ENCODE assay signal across 23 cellular contexts in the genomic region with DNA sequence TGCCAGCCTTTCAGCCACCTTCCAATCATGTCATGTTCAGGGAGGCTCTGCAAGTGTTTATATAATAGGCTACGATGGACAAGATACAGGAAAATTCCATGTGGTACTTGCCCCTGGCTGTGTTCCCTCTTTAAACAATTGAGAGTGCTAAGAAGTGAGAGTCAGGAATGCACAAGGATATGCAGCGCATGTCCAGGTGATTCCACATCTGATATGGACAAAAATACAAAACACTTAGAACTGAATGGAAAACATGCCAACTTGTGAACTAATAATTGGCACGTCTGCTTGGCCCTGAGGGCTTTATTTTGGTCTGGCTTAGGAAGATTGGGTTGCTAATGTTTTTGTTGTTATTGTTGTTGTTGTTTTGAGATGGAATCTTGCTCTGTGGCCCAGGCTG.
DNase-seq lines count a peak whose midpoint lies in the region; ATAC-seq, FAIRE-seq and TF ChIP-seq lines count a peak whose summit lies in the region.
"Had no signal": no experiment of that assay in that cellular context is flagged by ENCODE, and none has a peak within 500 bp of the region (broad histone marks: within the 10 kb centered on the region; RNA-seq: fewer than 3 reads in every experiment).

No MANE protein-coding gene starts in this region.

- H3K27ac ChIP-seq in keratinocyte (ENCODE audit: control insufficient read depth, insufficient read depth, low read length) (no peak overlapping the region), trophoblast cell (ENCODE audit: low read depth, low read length) (no peak overlapping the region)
- H3K27ac ChIP-seq: 22Rv1; A549; BLaER1 treated with 17β-estradiol and CSF1 and Interleukin-3, amounts not matched to agents 10 nM and 100 nM; C4-2B had no signal

- no peak overlapping the region for H2BK120ac ChIP-seq in trophoblast cell (ENCODE audit: insufficient read depth, low read length, poor library complexity)

- H2AK5ac ChIP-seq in trophoblast cell (ENCODE audit: low read length): no peak overlapping the region

- CTCF ChIA-PET in MCF 10A (lab: Yijun Ruan, JAX): interaction anchor here (0.5 kb wide), 1 partner anchor 313 kb away, joined by 3 read pairs; no protein-coding TSS in a partner anchor

- no peak overlapping the region for H2BK5ac ChIP-seq in trophoblast cell (ENCODE audit: low read depth, low read length, poor library complexity)

- peaks cover 3% of the 10 kb centered on the region for H3K79me1 ChIP-seq in trophoblast cell (ENCODE audit: low read length)

- H3K36me3 ChIP-seq in keratinocyte (ENCODE audit: control insufficient read depth in 2 of 2, extremely low read depth in 1 of 2, insufficient read depth in 2 of 2, low read length in 2 of 2) (no peaks in the 10 kb centered on the region), trophoblast cell (ENCODE audit: control insufficient read depth in 1 of 2, insufficient read depth in 2 of 2, low read length in 2 of 2) (peaks cover 0 to 1% of the 10 kb centered on the region in 2 experiments)
- H3K36me3 ChIP-seq: BLaER1 treated with 17β-estradiol and CSF1 and Interleukin-3, amounts not matched to agents 10 nM and 100 nM had no signal

- no peak overlapping the region for H2BK12ac ChIP-seq in trophoblast cell (ENCODE audit: low read length)

- H3K27ac Mint-ChIP-seq in MCF 10A (ENCODE audit: low read depth, unreplicated experiment) (no peak overlapping the region), osteocyte (ENCODE audit: unreplicated experiment) (peak overlapping the region; percentile 31)
- H3K27ac Mint-ChIP-seq: B cell; CD4-positive, alpha-beta T cell; CD8-positive, alpha-beta T cell had no signal

- no peak overlapping the region for H3K18ac ChIP-seq in trophoblast cell (ENCODE audit: low read length)

- no peaks in the 10 kb centered on the region for H3K27me3 Mint-ChIP-seq in MCF 10A (ENCODE audit: insufficient read depth, unreplicated experiment)
- H3K27me3 Mint-ChIP-seq in osteocyte (ENCODE audit: unreplicated experiment): no peaks in the 10 kb centered on the region
- H3K27me3 Mint-ChIP-seq: CD4-positive, alpha-beta T cell had no signal

- H3K9me3 ChIP-seq in keratinocyte (ENCODE audit: control insufficient read depth, low read depth, low read length) (no peaks in the 10 kb centered on the region), trophoblast cell (ENCODE audit: insufficient read depth, low read depth, low read length) (peaks cover 2% of the 10 kb centered on the region)
- H3K9me3 ChIP-seq: A549; BLaER1 treated with 17β-estradiol and CSF1 and Interleukin-3, amounts not matched to agents 10 nM and 100 nM; Caco-2 had no signal

- H2AFZ ChIP-seq in keratinocyte (ENCODE audit: control insufficient read depth, low read length): no peak overlapping the region
- no peak overlapping the region for H2AFZ ChIP-seq in trophoblast cell (ENCODE audit: insufficient read depth, low read length, poor library complexity)

- ATAC-seq in GM18520 (IDR thresholded peaks at IDR 0.05; ENCODE audit: unreplicated experiment): no peak
- ATAC-seq: A549; CD8-positive, alpha-beta T cell had no signal

- dilution Hi-C loops in keratinocyte (cut with MboI; ENCODE audit: extremely low pct_ligation_motif_present, low sequenced_read_pairs): no loop called here

- H3K79me2 ChIP-seq in keratinocyte (ENCODE audit: control insufficient read depth, insufficient read depth, low read length) (no peaks in the 10 kb centered on the region), trophoblast cell (ENCODE audit: control insufficient read depth, insufficient read depth, low read length, poor library complexity) (no peaks in the 10 kb centered on the region)

- WGBS in trophoblast cell (ENCODE audit: extremely low coverage, insufficient coverage, insufficient read length): no CpG with 5 or more reads among the region's 3 CpGs

- POLR2A ChIA-PET in MCF 10A (lab: Yijun Ruan, JAX): interaction anchor here (0.6 kb wide), 1 partner anchor 174 kb away, joined by 3 read pairs; no protein-coding TSS in a partner anchor

- H4K91ac ChIP-seq in trophoblast cell (ENCODE audit: low read depth, low read length): no peak overlapping the region

- H4K12ac ChIP-seq in trophoblast cell (ENCODE audit: low read depth, low read length): no peak overlapping the region

- H3K27me3 ChIP-seq in keratinocyte (ENCODE audit: control insufficient read depth, extremely low read depth, insufficient read depth, low read length) (no peaks in the 10 kb centered on the region), trophoblast cell (ENCODE audit: insufficient read depth, low read length) (no peaks in the 10 kb centered on the region)
- H3K27me3 ChIP-seq: BLaER1 treated with 17β-estradiol and CSF1 and Interleukin-3, amounts not matched to agents 10 nM and 100 nM had no signal

- H3K23ac ChIP-seq in trophoblast cell (ENCODE audit: low read length): no peak overlapping the region

- DNase-seq in T47D (ENCODE audit: low read depth in 1 of 2, low spot score in 1 of 2): peak; percentile 5 to 82
- DNase-seq in MCF 10A (ENCODE audit: unreplicated experiment): no peak
- DNase-seq in keratinocyte (ENCODE audit: low read depth, low spot score): no peak
- no peak for DNase-seq in osteocyte (ENCODE audit: extremely low spot score, unreplicated experiment)
- peak; percentile 86 to 98 for DNase-seq in trophoblast cell
- no peak for DNase-seq in cerebellar nuclear complex (lab: John Stamatoyannopoulos, UW)
- DNase-seq in activated naive CD4-positive, alpha-beta T cell (lab: John Stamatoyannopoulos, UW): no peak
- DNase-seq: AML-193; Caco-2; Calu3; CD4-positive, alpha-beta T cell; CD8-positive, alpha-beta T cell; DMS79 treated with DMSO at 0.1 percent for 48 hours; GF-D8 had no signal

- H3K4me3 ChIP-seq in keratinocyte (ENCODE audit: control insufficient read depth in 2 of 3, extremely low read depth in 1 of 3, insufficient read depth in 2 of 3, low read depth in 1 of 3, low read length in 3 of 3) (no peak overlapping the region), trophoblast cell (ENCODE audit: low read depth, low read length) (no peak overlapping the region)
- H3K4me3 ChIP-seq: A549; BLaER1 treated with 17β-estradiol and CSF1 and Interleukin-3, amounts not matched to agents 10 nM and 100 nM had no signal

- H3K9me3 Mint-ChIP-seq in MCF 10A (ENCODE audit: unreplicated experiment) (no peaks in the 10 kb centered on the region), osteocyte (ENCODE audit: unreplicated experiment) (no peaks in the 10 kb centered on the region)
- H3K9me3 Mint-ChIP-seq: CD4-positive, alpha-beta T cell; CD8-positive, alpha-beta T cell had no signal

- BruUV-seq in MCF 10A (replicated peaks; lab: Mats Ljungman, UMichigan): no TSS peak

- H4K20me1 ChIP-seq in keratinocyte (ENCODE audit: control insufficient read depth, extremely low read depth, insufficient read depth, low read length): no peaks in the 10 kb centered on the region
- H4K20me1 ChIP-seq: BLaER1 treated with 17β-estradiol and CSF1 and Interleukin-3, amounts not matched to agents 10 nM and 100 nM had no signal

- no peak overlapping the region for H3K4me2 ChIP-seq in keratinocyte (ENCODE audit: control insufficient read depth, extremely low read depth, insufficient read depth, low read depth, low read length)
- no peak overlapping the region for H3K4me2 ChIP-seq in trophoblast cell (ENCODE audit: low read length)
- H3K4me2 ChIP-seq: A549; BLaER1 treated with 17β-estradiol and CSF1 and Interleukin-3, amounts not matched to agents 10 nM and 100 nM had no signal

- TF ChIP-seq CTCF in MCF 10A (IDR thresholded peaks at IDR 0.05; ENCODE audit: unreplicated experiment): no peak
- no peak for TF ChIP-seq CTCF in keratinocyte (optimal IDR thresholded peaks at IDR 0.05 in 1 of 3, IDR thresholded peaks at IDR 0.05 in 1 of 3, conservative IDR thresholded peaks at IDR 0.05 in 1 of 3; ENCODE audit: extremely low read depth in 1 of 3, insufficient read depth in 2 of 3, low read length in 3 of 3)
- no peak for TF ChIP-seq CTCF in osteocyte (IDR thresholded peaks at IDR 0.05)

- H3K4me1 ChIP-seq in keratinocyte (ENCODE audit: control insufficient read depth, extremely low read depth, insufficient read depth, low read length) (no peaks in the 10 kb centered on the region), trophoblast cell (ENCODE audit: control insufficient read depth in 1 of 2, insufficient read depth in 2 of 2, low read length in 2 of 2) (peaks cover 11 to 15% of the 10 kb centered on the region in 2 experiments)
- H3K4me1 ChIP-seq: A549, Caco-2 had no signal

- no peak overlapping the region for H3K14ac ChIP-seq in trophoblast cell (ENCODE audit: low read length)

- in situ Hi-C loops in T47D (cut with HindIII; ENCODE audit: low pct_unique_long_range_greater_than_20kb, low sequenced_read_pairs): no loop called here

- no peaks in the 10 kb centered on the region for H3K36me3 Mint-ChIP-seq in MCF 10A (ENCODE audit: insufficient read depth, unreplicated experiment)
- peaks cover 94% of the 10 kb centered on the region for H3K36me3 Mint-ChIP-seq in osteocyte (ENCODE audit: unreplicated experiment)
- H3K36me3 Mint-ChIP-seq: CD8-positive, alpha-beta T cell had no signal

- H3K4me3 Mint-ChIP-seq in MCF 10A (ENCODE audit: unreplicated experiment): no peak overlapping the region
- no peak overlapping the region for H3K4me3 Mint-ChIP-seq in osteocyte (ENCODE audit: unreplicated experiment)
- H3K4me3 Mint-ChIP-seq: B cell; CD4-positive, alpha-beta T cell; CD8-positive, alpha-beta T cell had no signal

- no peaks in the 10 kb centered on the region for H3K9me1 ChIP-seq in keratinocyte (ENCODE audit: control insufficient read depth, extremely low read depth, insufficient read depth, low read length)

- H4K8ac ChIP-seq in trophoblast cell (ENCODE audit: low read depth, low read length): no peak overlapping the region

- intact Hi-C loops in MCF 10A (cut with micrococcal nuclease): no loop called here

- FAIRE-seq in keratinocyte (lab: Jason Lieb, UNC): peak; percentile 13
- FAIRE-seq: A549, D721Med, G401.6, GM12891 had no signal

- H3K4ac ChIP-seq in trophoblast cell (ENCODE audit: low read depth, low read length): no peak overlapping the region

- H3K4me1 Mint-ChIP-seq in MCF 10A (ENCODE audit: insufficient read depth, unreplicated experiment): peaks cover 18% of the 10 kb centered on the region
- H3K4me1 Mint-ChIP-seq in osteocyte (ENCODE audit: unreplicated experiment): peaks cover 3% of the 10 kb centered on the region

- H3K9ac ChIP-seq in keratinocyte (ENCODE audit: control insufficient read depth, extremely low read depth, insufficient read depth, low read length) (no peak overlapping the region), trophoblast cell (ENCODE audit: low read length) (no peak overlapping the region)
- H3K9ac ChIP-seq: BLaER1 treated with 17β-estradiol and CSF1 and Interleukin-3, amounts not matched to agents 10 nM and 100 nM had no signal

Comparison
In these comparisons a context has a peak if more than half of its experiments do, and no peak if none do; other contexts are left out.
1. DNase-seq: peak in T47D (2 of 2) and trophoblast cell (2 of 2); none in MCF 10A (single experiment), keratinocyte (single experiment), osteocyte (single experiment), cerebellar nuclear complex (0 of 2) and activated naive CD4-positive, alpha-beta T cell (0 of 4).